8 cellular contexts compared by ENCODE assay signal in genomic region chr15:29822100-29822684, GRCh38. TPM values are rescaled to one million over a fixed set of nuclear protein-coding genes. Genes with fewer than 3 reads are reported as not detected.
DNase-seq lines count a peak whose midpoint lies in the region; ATAC-seq, FAIRE-seq and TF ChIP-seq lines count a peak whose summit lies in the region.

TJP1 (minus strand) TSS chr15:29822468; CDS start chr15:29822028, 440 bp downstream.

- no peaks in the 10 kb centered on the region for H3K4me1 ChIP-seq in iPS-15b (ENCODE audit: control insufficient read depth, insufficient read depth, low read length)
- H3K4me1 ChIP-seq in rectal smooth muscle tissue (ENCODE audit: control insufficient read depth, insufficient read depth, low read length), result peaks cover 2% of the 10 kb centered on the region

- TF ChIP-seq CTCF in bronchial epithelial cell (IDR thresholded peaks at IDR 0.05; ENCODE audit: insufficient read depth, low read length, severe bottlenecking), result no peak

- H3K27ac ChIP-seq in rectal smooth muscle tissue (ENCODE audit: low read depth, low read length), result peak within 1 kb of the TSS; percentile 96

- H3K4me3 ChIP-seq in bronchial epithelial cell (ENCODE audit: low read depth, low read length), result peak within 1 kb of the TSS; percentile 54
- peak within 1 kb of the TSS; percentile 78 for H3K4me3 ChIP-seq in iPS-15b (ENCODE audit: low read depth, low read length)
- peak within 1 kb of the TSS; percentile 85 for H3K4me3 ChIP-seq in rectal smooth muscle tissue (ENCODE audit: low read length)

- DNase-seq in stimulated activated CD4-positive, alpha-beta T cell treated with anti-CD3 and anti-CD28 coated beads, Interleukin-15, amount 100 ng/mL, for 24 hours, result peak; percentile 8
- no peak for DNase-seq in stimulated activated CD4-positive, alpha-beta T cell treated with anti-CD3 and anti-CD28 coated beads, Interleukin-4, amount 100 ng/mL, for 24 hours
- peak; percentile 22 for DNase-seq in NCI-H345 treated with DMSO at 0.1 percent for 48 hours (lab: John Stamatoyannopoulos, UW; ENCODE audit: unreplicated experiment)
- peak; percentile 44 for DNase-seq in bronchial epithelial cell (ENCODE audit: low read depth)

- no peak for FAIRE-seq in bronchial epithelial cell (lab: Jason Lieb, UNC)

- peak within 1 kb of the TSS; percentile 57 for H3K9ac ChIP-seq in iPS-15b (ENCODE audit: low read depth, low read length)
- no peak within 1 kb of the TSS for H3K9ac ChIP-seq in rectal smooth muscle tissue (ENCODE audit: low read length)

- no peaks in the 10 kb centered on the region for H3K27me3 ChIP-seq in bronchial epithelial cell (ENCODE audit: control insufficient read depth, insufficient read depth, low read length)
- H3K27me3 ChIP-seq in iPS-15b (ENCODE audit: control insufficient read depth, insufficient read depth, low read length), result peaks cover 7% of the 10 kb centered on the region
- H3K27me3 ChIP-seq in rectal smooth muscle tissue (ENCODE audit: control insufficient read depth, insufficient read depth, low read length), result no peaks in the 10 kb centered on the region

- H3K36me3 ChIP-seq in bronchial epithelial cell (ENCODE audit: control insufficient read depth, insufficient read depth, low read length) (no peaks in the 10 kb centered on the region), iPS-15b (ENCODE audit: control insufficient read depth, insufficient read depth, low read length) (no peaks in the 10 kb centered on the region), rectal smooth muscle tissue (ENCODE audit: control insufficient read depth, insufficient read depth, low read length) (no peaks in the 10 kb centered on the region)

- ATAC-seq in HG02623 (IDR thresholded peaks at IDR 0.05; ENCODE audit: unreplicated experiment) (no peak), HG03097 (IDR thresholded peaks at IDR 0.05; ENCODE audit: low FRiP score, unreplicated experiment) (no peak)

- no peaks in the 10 kb centered on the region for H3K9me3 ChIP-seq in iPS-15b (ENCODE audit: control insufficient read depth, insufficient read depth, low read length)

RNA-seq across cellular contexts. Expression of gene TJP1, which starts in this region (rescaled TPM):
- 62.9 and 86.5 TPM in 2 replicates for total RNA-seq in bronchial epithelial cell
